1 cellular context compared by ENCODE assay signal in the genomic region with DNA sequence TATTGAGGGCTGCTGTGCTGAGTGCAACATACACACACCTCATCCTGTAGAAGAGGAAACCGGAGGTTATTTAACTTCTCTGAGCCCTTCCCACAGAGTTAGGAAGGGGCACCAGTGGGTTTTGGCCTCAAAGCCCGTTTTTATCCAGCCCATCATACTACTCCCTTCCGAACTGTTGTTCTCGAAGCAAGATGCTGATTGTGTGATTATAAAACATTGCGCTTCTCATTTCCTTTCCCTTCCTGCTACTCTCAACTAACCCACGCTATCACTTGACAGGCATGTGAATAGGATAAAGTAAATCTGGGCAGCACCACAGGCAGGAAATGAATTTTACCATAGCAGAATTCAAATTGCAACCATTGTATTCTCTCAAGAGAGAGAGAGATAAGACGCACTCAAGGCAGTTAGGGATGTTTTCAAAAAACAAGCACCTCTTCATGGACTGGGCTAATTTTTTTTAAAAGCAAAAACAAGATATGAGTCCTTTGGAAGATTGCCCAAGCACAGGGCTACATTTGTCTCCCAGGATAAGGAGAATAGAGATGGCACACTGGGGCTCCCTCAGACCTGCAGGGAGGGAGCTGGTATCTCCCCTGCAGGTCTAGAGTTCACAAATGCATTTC.
TF ChIP-seq lines count a peak whose summit lies in the region.

No MANE protein-coding gene starts in this region.

TF ChIP-seq in WTC11, 78 proteins besides CTCF, POLR2A, EP300 and RAD21 (continued from another document):
- TF ChIP-seq, protein P1, sequence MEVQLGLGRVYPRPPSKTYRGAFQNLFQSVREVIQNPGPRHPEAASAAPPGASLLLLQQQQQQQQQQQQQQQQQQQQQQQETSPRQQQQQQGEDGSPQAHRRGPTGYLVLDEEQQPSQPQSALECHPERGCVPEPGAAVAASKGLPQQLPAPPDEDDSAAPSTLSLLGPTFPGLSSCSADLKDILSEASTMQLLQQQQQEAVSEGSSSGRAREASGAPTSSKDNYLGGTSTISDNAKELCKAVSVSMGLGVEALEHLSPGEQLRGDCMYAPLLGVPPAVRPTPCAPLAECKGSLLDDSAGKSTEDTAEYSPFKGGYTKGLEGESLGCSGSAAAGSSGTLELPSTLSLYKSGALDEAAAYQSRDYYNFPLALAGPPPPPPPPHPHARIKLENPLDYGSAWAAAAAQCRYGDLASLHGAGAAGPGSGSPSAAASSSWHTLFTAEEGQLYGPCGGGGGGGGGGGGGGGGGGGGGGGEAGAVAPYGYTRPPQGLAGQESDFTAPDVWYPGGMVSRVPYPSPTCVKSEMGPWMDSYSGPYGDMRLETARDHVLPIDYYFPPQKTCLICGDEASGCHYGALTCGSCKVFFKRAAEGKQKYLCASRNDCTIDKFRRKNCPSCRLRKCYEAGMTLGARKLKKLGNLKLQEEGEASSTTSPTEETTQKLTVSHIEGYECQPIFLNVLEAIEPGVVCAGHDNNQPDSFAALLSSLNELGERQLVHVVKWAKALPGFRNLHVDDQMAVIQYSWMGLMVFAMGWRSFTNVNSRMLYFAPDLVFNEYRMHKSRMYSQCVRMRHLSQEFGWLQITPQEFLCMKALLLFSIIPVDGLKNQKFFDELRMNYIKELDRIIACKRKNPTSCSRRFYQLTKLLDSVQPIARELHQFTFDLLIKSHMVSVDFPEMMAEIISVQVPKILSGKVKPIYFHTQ (CRISPR knock-in tag; IDR thresholded peaks at IDR 0.05), result no peak
- TF ChIP-seq GTF2I (CRISPR knock-in tag; conservative IDR thresholded peaks at IDR 0.05) (no peak), PRRX2 (CRISPR knock-in tag; IDR thresholded peaks at IDR 0.05) (no peak)
- TF ChIP-seq, protein P2, sequence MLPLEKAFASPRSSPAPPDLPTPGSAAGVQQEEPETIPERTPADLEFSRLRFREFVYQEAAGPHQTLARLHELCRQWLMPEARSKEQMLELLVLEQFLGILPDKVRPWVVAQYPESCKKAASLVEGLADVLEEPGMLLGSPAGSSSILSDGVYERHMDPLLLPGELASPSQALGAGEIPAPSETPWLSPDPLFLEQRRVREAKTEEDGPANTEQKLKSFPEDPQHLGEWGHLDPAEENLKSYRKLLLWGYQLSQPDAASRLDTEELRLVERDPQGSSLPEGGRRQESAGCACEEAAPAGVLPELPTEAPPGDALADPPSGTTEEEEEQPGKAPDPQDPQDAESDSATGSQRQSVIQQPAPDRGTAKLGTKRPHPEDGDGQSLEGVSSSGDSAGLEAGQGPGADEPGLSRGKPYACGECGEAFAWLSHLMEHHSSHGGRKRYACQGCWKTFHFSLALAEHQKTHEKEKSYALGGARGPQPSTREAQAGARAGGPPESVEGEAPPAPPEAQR (CRISPR knock-in tag; IDR thresholded peaks at IDR 0.05), result no peak
- TF ChIP-seq, protein P3, sequence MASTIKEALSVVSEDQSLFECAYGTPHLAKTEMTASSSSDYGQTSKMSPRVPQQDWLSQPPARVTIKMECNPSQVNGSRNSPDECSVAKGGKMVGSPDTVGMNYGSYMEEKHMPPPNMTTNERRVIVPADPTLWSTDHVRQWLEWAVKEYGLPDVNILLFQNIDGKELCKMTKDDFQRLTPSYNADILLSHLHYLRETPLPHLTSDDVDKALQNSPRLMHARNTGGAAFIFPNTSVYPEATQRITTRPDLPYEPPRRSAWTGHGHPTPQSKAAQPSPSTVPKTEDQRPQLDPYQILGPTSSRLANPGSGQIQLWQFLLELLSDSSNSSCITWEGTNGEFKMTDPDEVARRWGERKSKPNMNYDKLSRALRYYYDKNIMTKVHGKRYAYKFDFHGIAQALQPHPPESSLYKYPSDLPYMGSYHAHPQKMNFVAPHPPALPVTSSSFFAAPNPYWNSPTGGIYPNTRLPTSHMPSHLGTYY (CRISPR knock-in tag; IDR thresholded peaks at IDR 0.05), result no peak
